In genomic region chr2:162018530-162018929, GRCh38 we compare ENCODE assay signal across 17 cellular contexts. TPM values are rescaled to one million over a fixed set of nuclear protein-coding genes. Genes with fewer than 3 reads are reported as not detected.
DNase-seq lines count a peak whose midpoint lies in the region; ATAC-seq and TF ChIP-seq lines count a peak whose summit lies in the region.
"Had no signal": no experiment of that assay in that cellular context is flagged by ENCODE, and none has a peak within 500 bp of the region (broad histone marks: within the 10 kb centered on the region; RNA-seq: fewer than 3 reads in every experiment).

No MANE protein-coding gene starts in this region.

- no peaks in the 10 kb centered on the region for H3K4me1 ChIP-seq in A673 (ENCODE audit: insufficient read depth, low read length, poor library complexity, severe bottlenecking)

- CTCF ChIA-PET in A673 (lab: Charles Lee): interaction anchor here (0.6 kb wide), 1 partner anchor 407 kb away, joined by 3 read pairs; no protein-coding TSS in a partner anchor

- no peak for ATAC-seq in activated T-cell treated with anti-CD3 and anti-CD28 coated beads, Interleukin-2, amount 50 U/mL, for 4 hours
- peak; percentile 72 for ATAC-seq in GM18867 (IDR thresholded peaks at IDR 0.05; ENCODE audit: unreplicated experiment)
- ATAC-seq in stimulated activated effector memory CD8-positive, alpha-beta T cell treated with anti-CD3 and anti-CD28 coated beads, Interleukin-12 subunit alpha, Interleukin-12 subunit beta, amount 100 ng/mL, for 72 hours: peak; percentile 93
- ATAC-seq: Right ventricle myocardium inferior had no signal

- H3K27ac ChIP-seq in A673 (ENCODE audit: low read depth, low read length, poor library complexity, severe bottlenecking): no peak overlapping the region
- H3K27ac ChIP-seq: BLaER1 treated with 17β-estradiol and CSF1 and Interleukin-3, amounts not matched to agents 10 nM and 100 nM had no signal

- no peaks in the 10 kb centered on the region for H3K27me3 Mint-ChIP-seq in activated T-cell treated with anti-CD3 and anti-CD28 coated beads, Interleukin-2, amount 50 U/mL, for 24 hours
- H3K27me3 Mint-ChIP-seq in activated T-cell treated with anti-CD3 and anti-CD28 coated beads, Interleukin-2, amount 50 U/mL, for 4 hours (ENCODE audit: low read depth): no peaks in the 10 kb centered on the region
- no peaks in the 10 kb centered on the region for H3K27me3 Mint-ChIP-seq in activated T-helper 1 cell treated with anti-CD3 and anti-CD28 coated beads, Interleukin-12 subunit alpha, Interleukin-12 subunit beta, Interleukin-2, Interleukin-4 antibody, amounts not matched to agents 30 ng/mL and 10 ng/mL and 1 ng/mL, durations not matched to agents 14 hours and 24 hours and 36 hours (ENCODE audit: insufficient read depth)

- H3K27me3 ChIP-seq in A673 (replicated peaks; ENCODE audit: insufficient read depth, low read depth, low read length, poor library complexity): peaks cover 12% of the 10 kb centered on the region
- H3K27me3 ChIP-seq: BLaER1 treated with 17β-estradiol and CSF1 and Interleukin-3, amounts not matched to agents 10 nM and 100 nM had no signal

- H3K36me3 ChIP-seq in A673 (ENCODE audit: insufficient read depth, low read length, poor library complexity, severe bottlenecking): no peaks in the 10 kb centered on the region
- H3K36me3 ChIP-seq: BLaER1 treated with 17β-estradiol and CSF1 and Interleukin-3, amounts not matched to agents 10 nM and 100 nM had no signal

- H3K4me3 ChIP-seq in A673 (ENCODE audit: low read depth, low read length, poor library complexity, severe bottlenecking): no peak overlapping the region
- H3K4me3 ChIP-seq: BLaER1 treated with 17β-estradiol and CSF1 and Interleukin-3, amounts not matched to agents 10 nM and 100 nM had no signal

- no peak for DNase-seq in activated T-cell treated with anti-CD3 and anti-CD28 coated beads, Interleukin-2, amount 50 U/mL, for 24 hours
- no peak for DNase-seq in activated T-cell treated with anti-CD3 and anti-CD28 coated beads, Interleukin-2, amount 50 U/mL, for 4 hours
- DNase-seq in activated T-helper 1 cell treated with anti-CD3 and anti-CD28 coated beads, Interleukin-12 subunit alpha, Interleukin-12 subunit beta, Interleukin-2, Interleukin-4 antibody, amounts not matched to agents 30 ng/mL and 10 ng/mL and 1 ng/mL, durations not matched to agents 14 hours and 24 hours and 36 hours (ENCODE audit: low spot score): no peak
- DNase-seq in stimulated activated effector memory CD8-positive, alpha-beta T cell treated with anti-CD3 and anti-CD28 coated beads, Interleukin-12 subunit alpha, Interleukin-12 subunit beta, amount 100 ng/mL, for 72 hours (ENCODE audit: low spot score in 2 of 2): no peak
- DNase-seq in NCI-H345 (lab: John Stamatoyannopoulos, UW): no peak
- DNase-seq in A673 (ENCODE audit: low spot score): no peak
- DNase-seq: DMS79; MM.1S; NCI-H1092; NCI-H146; NCI-H2029 treated with DMSO at 0.1 percent for 48 hours; NCI-H748 treated with DMSO at 0.1 percent for 48 hours; NK-92 treated with Interleukin-12 subunit alpha and Interleukin-12 subunit beta, amount 100 ng/mL, for 24 hours had no signal

- no peaks in the 10 kb centered on the region for H3K9me3 Mint-ChIP-seq in activated T-cell treated with anti-CD3 and anti-CD28 coated beads, Interleukin-2, amount 50 U/mL, for 24 hours
- no peaks in the 10 kb centered on the region for H3K9me3 Mint-ChIP-seq in activated T-cell treated with anti-CD3 and anti-CD28 coated beads, Interleukin-2, amount 50 U/mL, for 4 hours
- H3K9me3 Mint-ChIP-seq in activated T-helper 1 cell treated with anti-CD3 and anti-CD28 coated beads, Interleukin-12 subunit alpha, Interleukin-12 subunit beta, Interleukin-2, Interleukin-4 antibody, amounts not matched to agents 30 ng/mL and 10 ng/mL and 1 ng/mL, durations not matched to agents 14 hours and 24 hours and 36 hours: no peaks in the 10 kb centered on the region
- H3K9me3 Mint-ChIP-seq in stimulated activated effector memory CD8-positive, alpha-beta T cell treated with anti-CD3 and anti-CD28 coated beads, Interleukin-12 subunit alpha, Interleukin-12 subunit beta, amount 100 ng/mL, for 72 hours: no peaks in the 10 kb centered on the region

- no peak overlapping the region for H3K4me3 Mint-ChIP-seq in activated T-cell treated with anti-CD3 and anti-CD28 coated beads, Interleukin-2, amount 50 U/mL, for 24 hours
- H3K4me3 Mint-ChIP-seq in activated T-cell treated with anti-CD3 and anti-CD28 coated beads, Interleukin-2, amount 50 U/mL, for 4 hours: no peak overlapping the region
- no peak overlapping the region for H3K4me3 Mint-ChIP-seq in activated T-helper 1 cell treated with anti-CD3 and anti-CD28 coated beads, Interleukin-12 subunit alpha, Interleukin-12 subunit beta, Interleukin-2, Interleukin-4 antibody, amounts not matched to agents 30 ng/mL and 10 ng/mL and 1 ng/mL, durations not matched to agents 14 hours and 24 hours and 36 hours
- peak overlapping the region; percentile 13 for H3K4me3 Mint-ChIP-seq in stimulated activated effector memory CD8-positive, alpha-beta T cell treated with anti-CD3 and anti-CD28 coated beads, Interleukin-12 subunit alpha, Interleukin-12 subunit beta, amount 100 ng/mL, for 72 hours

- BruUV-seq in A673 (replicated peaks; lab: Mats Ljungman, UMichigan): no TSS peak

- H3K4me1 Mint-ChIP-seq in activated T-cell treated with anti-CD3 and anti-CD28 coated beads, Interleukin-2, amount 50 U/mL, for 24 hours (ENCODE audit: low read depth): peaks cover 53% of the 10 kb centered on the region
- H3K4me1 Mint-ChIP-seq in activated T-cell treated with anti-CD3 and anti-CD28 coated beads, Interleukin-2, amount 50 U/mL, for 4 hours (ENCODE audit: low read depth): peaks cover 52% of the 10 kb centered on the region
- H3K4me1 Mint-ChIP-seq in activated T-helper 1 cell treated with anti-CD3 and anti-CD28 coated beads, Interleukin-12 subunit alpha, Interleukin-12 subunit beta, Interleukin-2, Interleukin-4 antibody, amounts not matched to agents 30 ng/mL and 10 ng/mL and 1 ng/mL, durations not matched to agents 14 hours and 24 hours and 36 hours (ENCODE audit: low read depth): peaks cover 75% of the 10 kb centered on the region
- peaks cover 48% of the 10 kb centered on the region for H3K4me1 Mint-ChIP-seq in stimulated activated effector memory CD8-positive, alpha-beta T cell treated with anti-CD3 and anti-CD28 coated beads, Interleukin-12 subunit alpha, Interleukin-12 subunit beta, amount 100 ng/mL, for 72 hours

- intact Hi-C loops in activated T-helper 1 cell treated with anti-CD3 and anti-CD28 coated beads, Interleukin-12 subunit alpha, Interleukin-12 subunit beta, Interleukin-2, Interleukin-4 antibody, amounts not matched to agents 30 ng/mL and 10 ng/mL and 1 ng/mL, durations not matched to agents 14 hours and 24 hours and 36 hours (cut with micrococcal nuclease): no loop called here
- intact Hi-C loops in A673 (cut with micrococcal nuclease; ENCODE audit: unreplicated experiment): no loop called here

- H3K9me3 ChIP-seq in A673 (ENCODE audit: low read depth, low read length, poor library complexity, severe bottlenecking): no peaks in the 10 kb centered on the region
- H3K9me3 ChIP-seq: BLaER1 treated with 17β-estradiol and CSF1 and Interleukin-3, amounts not matched to agents 10 nM and 100 nM had no signal

- H3K36me3 Mint-ChIP-seq in activated T-cell treated with anti-CD3 and anti-CD28 coated beads, Interleukin-2, amount 50 U/mL, for 24 hours (ENCODE audit: low read depth): peaks cover 90% of the 10 kb centered on the region
- H3K36me3 Mint-ChIP-seq in activated T-cell treated with anti-CD3 and anti-CD28 coated beads, Interleukin-2, amount 50 U/mL, for 4 hours (ENCODE audit: insufficient read depth): peaks cover 39% of the 10 kb centered on the region
- peaks cover 82% of the 10 kb centered on the region for H3K36me3 Mint-ChIP-seq in activated T-helper 1 cell treated with anti-CD3 and anti-CD28 coated beads, Interleukin-12 subunit alpha, Interleukin-12 subunit beta, Interleukin-2, Interleukin-4 antibody, amounts not matched to agents 30 ng/mL and 10 ng/mL and 1 ng/mL, durations not matched to agents 14 hours and 24 hours and 36 hours (ENCODE audit: low read depth)
- H3K36me3 Mint-ChIP-seq in stimulated activated effector memory CD8-positive, alpha-beta T cell treated with anti-CD3 and anti-CD28 coated beads, Interleukin-12 subunit alpha, Interleukin-12 subunit beta, amount 100 ng/mL, for 72 hours: peaks cover 97% of the 10 kb centered on the region

- POLR2A ChIA-PET in A673 (lab: Charles Lee; ENCODE audit: low non-redundant PET): no interaction called here

- no peak for TF ChIP-seq CTCF in A673 (conservative IDR thresholded peaks at IDR 0.05; ENCODE audit: low read depth, low read length)

- H3K27ac Mint-ChIP-seq in activated T-cell treated with anti-CD3 and anti-CD28 coated beads, Interleukin-2, amount 50 U/mL, for 24 hours: peak overlapping the region; percentile 28
- H3K27ac Mint-ChIP-seq in activated T-helper 1 cell treated with anti-CD3 and anti-CD28 coated beads, Interleukin-12 subunit alpha, Interleukin-12 subunit beta, Interleukin-2, Interleukin-4 antibody, amounts not matched to agents 30 ng/mL and 10 ng/mL and 1 ng/mL, durations not matched to agents 14 hours and 24 hours and 36 hours: peak overlapping the region; percentile 27
- H3K27ac Mint-ChIP-seq in stimulated activated effector memory CD8-positive, alpha-beta T cell treated with anti-CD3 and anti-CD28 coated beads, Interleukin-12 subunit alpha, Interleukin-12 subunit beta, amount 100 ng/mL, for 72 hours: peak overlapping the region; percentile 85

RNA-seq across cellular contexts. Expression of gene DPP4, which starts 55.5 kb away (rescaled TPM):
- total RNA-seq in activated T-cell treated with anti-CD3 and anti-CD28 coated beads, Interleukin-2, amount 50 U/mL, for 4 hours: 10 to 100 TPM in 2 of 3 donors, 1 to 10 TPM in 1; 8.6 to 15.6 (median 15.3) TPM
- 94.4 and 99.9 TPM in 2 replicates for total RNA-seq in activated T-helper 1 cell treated with anti-CD3 and anti-CD28 coated beads, Interleukin-12 subunit alpha, Interleukin-12 subunit beta, Interleukin-2, Interleukin-4 antibody, amounts not matched to agents 30 ng/mL and 10 ng/mL and 1 ng/mL, durations not matched to agents 14 hours and 24 hours and 36 hours
- total RNA-seq in A673 (2021): 0.80 and 1.4 TPM in 2 replicates
- total RNA-seq: H4 had no signal

Comparison
In these comparisons a context has a peak if more than half of its experiments do, and no peak if none do; other contexts are left out.
1. H3K27ac Mint-ChIP-seq: peak in every context shown above with its lines; median percentile 85 in stimulated activated effector memory CD8-positive, alpha-beta T cell treated with anti-CD3 and anti-CD28 coated beads, Interleukin-12 subunit alpha, Interleukin-12 subunit beta, amount 100 ng/mL, for 72 hours; 28 in activated T-cell treated with anti-CD3 and anti-CD28 coated beads, Interleukin-2, amount 50 U/mL, for 24 hours; 27 in activated T-helper 1 cell treated with anti-CD3 and anti-CD28 coated beads, Interleukin-12 subunit alpha, Interleukin-12 subunit beta, Interleukin-2, Interleukin-4 antibody, amounts not matched to agents 30 ng/mL and 10 ng/mL and 1 ng/mL, durations not matched to agents 14 hours and 24 hours and 36 hours.
2. ATAC-seq: peak in GM18867 (single experiment) and stimulated activated effector memory CD8-positive, alpha-beta T cell treated with anti-CD3 and anti-CD28 coated beads, Interleukin-12 subunit alpha, Interleukin-12 subunit beta, amount 100 ng/mL, for 72 hours (single experiment); none in activated T-cell treated with anti-CD3 and anti-CD28 coated beads, Interleukin-2, amount 50 U/mL, for 4 hours (0 of 2).